ENCODE assay signal across 20 cellular contexts in the genomic region with DNA sequence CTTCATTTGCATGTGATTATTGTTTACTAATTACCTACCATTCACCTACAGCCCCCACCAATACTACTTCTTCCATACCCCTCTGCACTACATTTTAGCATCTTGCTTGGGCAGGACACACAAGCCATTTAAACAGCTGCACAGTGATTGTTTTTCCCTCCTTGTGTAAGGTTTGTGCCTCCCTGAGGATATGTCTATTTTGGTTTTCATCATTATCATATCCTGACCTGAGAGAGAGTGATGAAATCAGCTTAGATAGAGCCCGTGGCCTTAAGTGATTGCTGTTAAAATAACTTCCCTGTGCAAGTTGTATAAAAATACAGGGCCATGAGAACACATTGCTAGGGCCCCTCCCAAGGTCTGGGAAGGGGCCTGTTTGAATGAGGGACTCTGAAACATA.
"Had no signal": no experiment of that assay in that cellular context is flagged by ENCODE, and none has a peak within 500 bp of the region (broad histone marks: within the 10 kb centered on the region; RNA-seq: fewer than 3 reads in every experiment).

No MANE protein-coding gene starts in this region.

- H3K9me3 Mint-ChIP-seq: effector memory CD8-positive, alpha-beta T cell; stimulated activated naive CD8-positive, alpha-beta T cell treated with anti-CD3 and anti-CD28 coated beads, Interleukin-15, Interleukin-2, amounts not matched to agents 100 ng/mL and 50 ng/mL, for 24 hours had no signal

- ATAC-seq: effector memory CD8-positive, alpha-beta T cell; left colon; natural killer cell; right lobe of liver; stimulated activated naive B cell treated with anti-CD40 and anti-IgM and Interleukin-4, amounts not matched to agents 10 μg/mL and 1 μg/mL and 100 μg/mL, for 72 hours had no signal

- H3K36me3 Mint-ChIP-seq: memory B cell; natural killer cell; stimulated activated naive B cell treated with anti-CD40 and anti-IgM and Interleukin-4, amounts not matched to agents 10 μg/mL and 1 μg/mL and 100 μg/mL, for 72 hours had no signal

- DNase-seq: cortex of kidney; effector memory CD8-positive, alpha-beta T cell; erythroblast; esophagus squamous epithelium; foreskin melanocyte; glutamatergic neuron; heart right ventricle; hippocampal formation; left colon; natural killer cell; nucleus accumbens; retina; right lobe of liver; small intestine; stimulated activated CD4-positive, alpha-beta T cell treated with anti-CD3 and anti-CD28 coated beads, Interleukin-15, amount 100 ng/mL, for 24 hours; stimulated activated CD4-positive, alpha-beta T cell treated with anti-CD3 and anti-CD28 coated beads, Interleukin-2, amount 100 ng/mL, for 48 hours; stimulated activated naive B cell treated with anti-CD40 and anti-IgM and Interleukin-4, amounts not matched to agents 10 μg/mL and 1 μg/mL and 100 μg/mL, for 72 hours; upper lobe of left lung had no signal

- H3K4me3 Mint-ChIP-seq: effector memory CD8-positive, alpha-beta T cell; memory B cell; natural killer cell; stimulated activated naive B cell treated with anti-CD40 and anti-IgM and Interleukin-4, amounts not matched to agents 10 μg/mL and 1 μg/mL and 100 μg/mL, for 72 hours; stimulated activated naive CD8-positive, alpha-beta T cell treated with anti-CD3 and anti-CD28 coated beads, Interleukin-15, Interleukin-2, amounts not matched to agents 100 ng/mL and 50 ng/mL, for 24 hours had no signal

- H3K4me1 Mint-ChIP-seq: memory B cell; natural killer cell; stimulated activated naive B cell treated with anti-CD40 and anti-IgM and Interleukin-4, amounts not matched to agents 10 μg/mL and 1 μg/mL and 100 μg/mL, for 72 hours had no signal

- H3K27ac Mint-ChIP-seq: effector memory CD8-positive, alpha-beta T cell; memory B cell; natural killer cell; stimulated activated naive B cell treated with anti-CD40 and anti-IgM and Interleukin-4, amounts not matched to agents 10 μg/mL and 1 μg/mL and 100 μg/mL, for 72 hours; stimulated activated naive CD8-positive, alpha-beta T cell treated with anti-CD3 and anti-CD28 coated beads, Interleukin-15, Interleukin-2, amounts not matched to agents 100 ng/mL and 50 ng/mL, for 24 hours had no signal
